ENCODE assay signal across 1 cellular context in the genomic region with DNA sequence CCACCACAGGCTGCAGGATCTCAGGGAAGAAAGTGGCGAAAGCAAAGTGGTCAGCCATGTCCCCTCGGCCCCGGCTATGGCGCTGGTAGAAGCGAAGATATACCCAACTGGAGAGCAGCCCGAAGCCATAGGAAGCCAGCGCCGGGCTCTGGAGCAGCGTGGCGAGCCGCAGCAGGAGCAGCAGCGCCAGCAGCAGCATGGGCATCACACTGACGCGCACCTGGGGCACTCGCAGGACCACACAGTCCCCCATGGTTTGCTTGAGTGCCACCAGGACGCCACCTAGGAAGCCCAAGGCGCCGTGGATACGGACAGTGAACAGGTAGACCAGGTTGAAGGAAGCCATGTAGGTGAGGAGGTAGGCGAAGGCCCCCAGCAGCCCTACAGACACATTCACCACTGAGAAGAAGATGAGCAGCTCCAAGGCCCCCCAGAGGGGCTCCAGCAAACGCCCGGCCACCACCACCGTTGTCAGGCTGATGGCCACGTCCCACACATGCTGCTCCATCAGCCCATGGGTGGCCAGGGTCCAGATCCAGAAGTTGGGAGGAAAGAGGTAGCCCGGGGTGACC.
TF ChIP-seq lines count a peak whose summit lies in the region.

No MANE protein-coding gene starts in this region.

TF ChIP-seq in SK-N-SH treated with all-trans-retinoic acid at 6 μM for 48 hours, 23 proteins besides CTCF, POLR2A, EP300 and RAD21 (continued from another document):
- TF ChIP-seq, protein P1, sequence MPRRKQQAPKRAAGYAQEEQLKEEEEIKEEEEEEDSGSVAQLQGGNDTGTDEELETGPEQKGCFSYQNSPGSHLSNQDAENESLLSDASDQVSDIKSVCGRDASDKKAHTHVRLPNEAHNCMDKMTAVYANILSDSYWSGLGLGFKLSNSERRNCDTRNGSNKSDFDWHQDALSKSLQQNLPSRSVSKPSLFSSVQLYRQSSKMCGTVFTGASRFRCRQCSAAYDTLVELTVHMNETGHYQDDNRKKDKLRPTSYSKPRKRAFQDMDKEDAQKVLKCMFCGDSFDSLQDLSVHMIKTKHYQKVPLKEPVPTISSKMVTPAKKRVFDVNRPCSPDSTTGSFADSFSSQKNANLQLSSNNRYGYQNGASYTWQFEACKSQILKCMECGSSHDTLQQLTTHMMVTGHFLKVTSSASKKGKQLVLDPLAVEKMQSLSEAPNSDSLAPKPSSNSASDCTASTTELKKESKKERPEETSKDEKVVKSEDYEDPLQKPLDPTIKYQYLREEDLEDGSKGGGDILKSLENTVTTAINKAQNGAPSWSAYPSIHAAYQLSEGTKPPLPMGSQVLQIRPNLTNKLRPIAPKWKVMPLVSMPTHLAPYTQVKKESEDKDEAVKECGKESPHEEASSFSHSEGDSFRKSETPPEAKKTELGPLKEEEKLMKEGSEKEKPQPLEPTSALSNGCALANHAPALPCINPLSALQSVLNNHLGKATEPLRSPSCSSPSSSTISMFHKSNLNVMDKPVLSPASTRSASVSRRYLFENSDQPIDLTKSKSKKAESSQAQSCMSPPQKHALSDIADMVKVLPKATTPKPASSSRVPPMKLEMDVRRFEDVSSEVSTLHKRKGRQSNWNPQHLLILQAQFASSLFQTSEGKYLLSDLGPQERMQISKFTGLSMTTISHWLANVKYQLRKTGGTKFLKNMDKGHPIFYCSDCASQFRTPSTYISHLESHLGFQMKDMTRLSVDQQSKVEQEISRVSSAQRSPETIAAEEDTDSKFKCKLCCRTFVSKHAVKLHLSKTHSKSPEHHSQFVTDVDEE (CRISPR knock-in tag; IDR thresholded peaks at IDR 0.05) = no peak
- no peak for TF ChIP-seq CSDC2 (CRISPR knock-in tag; IDR thresholded peaks at IDR 0.05)
- TF ChIP-seq ZNF565 (CRISPR knock-in tag; conservative IDR thresholded peaks at IDR 0.05; ENCODE audit: low read depth) = no peak
- no peak for TF ChIP-seq ZFP30 (CRISPR knock-in tag; IDR thresholded peaks at IDR 0.05)
TF ChIP-seq in SK-N-SH treated with all-trans-retinoic acid at 6 μM for 48 hours: peak in this region for 0.
